In genomic region chr17:29891131-29891530, GRCh38 we compare ENCODE assay signal across 1 cellular context.
TF ChIP-seq lines count a peak whose summit lies in the region.

No MANE protein-coding gene starts in this region.

TF ChIP-seq in SK-N-SH, 30 proteins besides CTCF, POLR2A, EP300 and RAD21:
- TF ChIP-seq SMC3 (IDR thresholded peaks at IDR 0.05; ENCODE audit: low read depth, low read length) = no peak
- no peak for TF ChIP-seq FOXM1 (IDR thresholded peaks at IDR 0.05; ENCODE audit: low read depth)
- TF ChIP-seq FOSL2 (IDR thresholded peaks at IDR 0.05; ENCODE audit: borderline replicate concordance, low read depth) = no peak
- no peak for TF ChIP-seq JUND (IDR thresholded peaks at IDR 0.05)
- no peak for TF ChIP-seq MEF2A (IDR thresholded peaks at IDR 0.05; ENCODE audit: borderline replicate concordance, low read depth)
- TF ChIP-seq, protein P1, sequence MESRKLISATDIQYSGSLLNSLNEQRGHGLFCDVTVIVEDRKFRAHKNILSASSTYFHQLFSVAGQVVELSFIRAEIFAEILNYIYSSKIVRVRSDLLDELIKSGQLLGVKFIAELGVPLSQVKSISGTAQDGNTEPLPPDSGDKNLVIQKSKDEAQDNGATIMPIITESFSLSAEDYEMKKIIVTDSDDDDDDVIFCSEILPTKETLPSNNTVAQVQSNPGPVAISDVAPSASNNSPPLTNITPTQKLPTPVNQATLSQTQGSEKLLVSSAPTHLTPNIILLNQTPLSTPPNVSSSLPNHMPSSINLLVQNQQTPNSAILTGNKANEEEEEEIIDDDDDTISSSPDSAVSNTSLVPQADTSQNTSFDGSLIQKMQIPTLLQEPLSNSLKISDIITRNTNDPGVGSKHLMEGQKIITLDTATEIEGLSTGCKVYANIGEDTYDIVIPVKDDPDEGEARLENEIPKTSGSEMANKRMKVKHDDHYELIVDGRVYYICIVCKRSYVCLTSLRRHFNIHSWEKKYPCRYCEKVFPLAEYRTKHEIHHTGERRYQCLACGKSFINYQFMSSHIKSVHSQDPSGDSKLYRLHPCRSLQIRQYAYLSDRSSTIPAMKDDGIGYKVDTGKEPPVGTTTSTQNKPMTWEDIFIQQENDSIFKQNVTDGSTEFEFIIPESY (IDR thresholded peaks at IDR 0.05; ENCODE audit: borderline replicate concordance, low read depth) = no peak
